ENCODE assay signal across 1 cellular context in the genomic region with DNA sequence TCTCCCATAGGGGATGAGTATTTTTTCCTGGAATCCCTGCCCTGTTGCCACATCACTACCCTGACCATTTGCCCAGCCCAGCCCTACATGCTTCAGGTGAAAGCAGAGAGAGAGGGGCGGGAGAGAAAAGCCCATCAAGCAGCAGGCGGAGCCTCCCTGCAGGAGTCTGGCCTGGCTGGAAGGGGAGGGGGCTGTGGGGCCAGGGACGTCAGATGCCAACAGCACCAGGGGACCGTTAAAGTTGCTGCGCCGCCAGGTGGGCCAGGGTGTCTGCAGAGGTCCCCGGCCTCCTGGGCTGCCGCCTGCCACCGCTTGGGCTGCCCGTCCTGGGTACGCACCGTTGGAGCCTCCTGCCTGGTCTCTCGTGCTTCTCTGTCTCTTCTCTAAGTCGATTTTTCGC.
TF ChIP-seq lines count a peak whose summit lies in the region.

No MANE protein-coding gene starts in this region.

TF ChIP-seq in H1, 55 proteins besides CTCF, POLR2A, EP300 and RAD21:
- TF ChIP-seq JUN (IDR thresholded peaks at IDR 0.05; ENCODE audit: low read depth, low read length) (no peak), RXRA (IDR thresholded peaks at IDR 0.05; ENCODE audit: insufficient read depth, low read depth, low read length) (no peak), SP4 (IDR thresholded peaks at IDR 0.05; ENCODE audit: low read length) (no peak), KDM1A (IDR thresholded peaks at IDR 0.05; ENCODE audit: borderline replicate concordance, low read length) (no peak), CREB1 (IDR thresholded peaks at IDR 0.05) (peak; percentile 14; the same call in 1 of the 2 replicates)
TF ChIP-seq in H1: peak in this region for 1.
